ENCODE assay signal across 1 cellular context in genomic region chr10:4967189-4967588, GRCh38. TPM values are rescaled to one million over a fixed set of nuclear protein-coding genes. Genes with fewer than 3 reads are reported as not detected.
"Had no signal": no experiment of that assay in that cellular context is flagged by ENCODE, and none has a peak within 500 bp of the region (broad histone marks: within the 10 kb centered on the region; RNA-seq: fewer than 3 reads in every experiment).

No MANE protein-coding gene starts in this region.

RNA-seq across cellular contexts. Expression of gene AKR1C2, which starts 36.5 kb away (rescaled TPM):
- total RNA-seq: SK-MEL-5 had no signal
